Comparison of ENCODE assay signal across 13 cellular contexts in genomic region chr6:56406276-56407269, GRCh38.
A peak's percentile ranks its signal among the peaks of the same experiment; 100 is the strongest.
DNase-seq lines count a peak whose midpoint lies in the region; ATAC-seq lines count a peak whose summit lies in the region.
"Had no signal": no experiment of that assay in that cellular context is flagged by ENCODE, and none has a peak within 500 bp of the region (broad histone marks: within the 10 kb centered on the region; RNA-seq: fewer than 3 reads in every experiment).

No MANE protein-coding gene starts in this region.

- ATAC-seq in GM18499 (IDR thresholded peaks at IDR 0.05; ENCODE audit: insufficient read depth, unreplicated experiment), result peak; percentile 64
- peak; percentile 59 for ATAC-seq in GM19438 (IDR thresholded peaks at IDR 0.05; ENCODE audit: low read depth, unreplicated experiment)
- peak; percentile 59 for ATAC-seq in HG02759 (IDR thresholded peaks at IDR 0.05; ENCODE audit: unreplicated experiment)
- ATAC-seq in HG03378 (IDR thresholded peaks at IDR 0.05; ENCODE audit: unreplicated experiment), result peak; percentile 70
- ATAC-seq: foreskin keratinocyte had no signal

- DNase-seq in glomerular visceral epithelial cell (ENCODE audit: extremely low spot score) (no peak), RPMI8226 (no peak), activated gamma-delta T cell treated with Interleukin-2 at 50 U/mL for 16 hours (no peak)
- no peak for DNase-seq in activated CD8-positive, alpha-beta memory T cell treated with anti-CD3 and anti-CD28 coated beads, Interleukin-2, amount 50 U/mL, for 48 hours
- DNase-seq: dermis blood vessel endothelial cell, foreskin keratinocyte, GM23248, NCI-H2029, T1000 had no signal
